8 cellular contexts compared by ENCODE assay signal in genomic region chr5:79416499-79416898, GRCh38.
DNase-seq lines count a peak whose midpoint lies in the region; ATAC-seq and TF ChIP-seq lines count a peak whose summit lies in the region.

No MANE protein-coding gene starts in this region.

- H4K91ac ChIP-seq in IMR-90 (ENCODE audit: insufficient read depth, low read depth, low read length): no peak overlapping the region

- no peak overlapping the region for H3K4ac ChIP-seq in IMR-90 (ENCODE audit: low read depth, low read length)

- no peak overlapping the region for H2BK5ac ChIP-seq in IMR-90 (ENCODE audit: low read depth, low read length, poor library complexity, severe bottlenecking)

- H3K36me3 ChIP-seq in IMR-90 (ENCODE audit: control insufficient read depth, insufficient read depth, low read length) (no peaks in the 10 kb centered on the region), heart left ventricle (no peaks in the 10 kb centered on the region)

- peak; percentile 53 for DNase-seq in GM13976 (ENCODE audit: low spot score)
- DNase-seq in IMR-90: peak; percentile 4
- peak in 3 of 5 donors; percentile 8 to 50 (median 27) for DNase-seq in heart left ventricle
- DNase-seq in RKO (ENCODE audit: low spot score): no peak
- DNase-seq in NCI-H128 (lab: John Stamatoyannopoulos, UW; ENCODE audit: unreplicated experiment): no peak
- DNase-seq in Kasumi-1 (lab: John Stamatoyannopoulos, UW): no peak
- DNase-seq in stimulated activated CD4-positive, alpha-beta T cell treated with anti-CD3 and anti-CD28 coated beads, Interleukin-1b, Interleukin-23, amount 100 ng/mL, for 48 hours: no peak

- CTCF ChIA-PET in IMR-90 (lab: Yijun Ruan, JAX): no interaction called here

- H3K18ac ChIP-seq in IMR-90 (ENCODE audit: low read depth, low read length): no peak overlapping the region

- 0 out of 2 replicates have a peak overlapping the region, but pooled peaks have one; percentile 41 for H3K14ac ChIP-seq in IMR-90 (replicated peaks; ENCODE audit: low read depth, low read length)

- WGBS in IMR-90 (ENCODE audit: extremely low coverage in 2 of 2, insufficient read length in 1 of 2), 2 experiments: no CpG with 5 or more reads among the region's 2 CpGs
- WGBS in heart left ventricle, 4 donors: 76 to 92% (median 87%) methylated on average over 2 of the region's 2 CpGs

- H3K9ac ChIP-seq in IMR-90 (ENCODE audit: low read depth, low read length): no peak overlapping the region

- peak overlapping the region; percentile 29; the same call in 1 of the 2 replicates for H3K4me2 ChIP-seq in IMR-90 (ENCODE audit: low read depth, low read length)

- intact Hi-C loops in IMR-90 (cut with micrococcal nuclease) (no loop called here), heart left ventricle (cut with DNase I) (no loop called here)

- ATAC-seq in GM21619 (IDR thresholded peaks at IDR 0.05; ENCODE audit: unreplicated experiment) (peak; percentile 97), IMR-90 (ENCODE audit: low read depth) (peak; percentile 24; the same call in 1 of the 2 replicates), heart left ventricle (peak in 3 of 4 donors; percentile 18 to 73 (median 64))

- no peaks in the 10 kb centered on the region for H3K9me3 ChIP-seq in IMR-90 (ENCODE audit: control insufficient read depth, insufficient read depth, low read length)
- H3K9me3 ChIP-seq in heart left ventricle: no peaks in the 10 kb centered on the region

- H3K79me1 ChIP-seq in IMR-90 (ENCODE audit: low read depth in 1 of 2, low read length in 2 of 2): no peaks in the 10 kb centered on the region

- no peak overlapping the region for H2BK20ac ChIP-seq in IMR-90 (ENCODE audit: low read depth, low read length)

- TF ChIP-seq CTCF in GM13976 (IDR thresholded peaks at IDR 0.05; ENCODE audit: borderline replicate concordance, control extremely low read depth, extremely low read depth, insufficient read depth, missing control alignments): no peak
- no peak for TF ChIP-seq CTCF in IMR-90 (conservative IDR thresholded peaks at IDR 0.05; ENCODE audit: low read depth, low read length)
- no peak for TF ChIP-seq CTCF in heart left ventricle (IDR thresholded peaks at IDR 0.05)

- H3K4me1 ChIP-seq in IMR-90 (ENCODE audit: control insufficient read depth, insufficient read depth, low read length) (peaks cover 2% of the 10 kb centered on the region; the same call in 1 of the 2 replicates), heart left ventricle (peaks cover 0 to 18% (median 0%) of the 10 kb centered on the region in 12 donors)

- no peak overlapping the region for H2AK9ac ChIP-seq in IMR-90 (replicated peaks; ENCODE audit: low read depth, low read length, poor library complexity)

- H3K4me3 ChIP-seq in IMR-90 (ENCODE audit: insufficient read depth, low read depth, low read length) (no peak overlapping the region), heart left ventricle (no peak overlapping the region)

- no peak overlapping the region for H4K5ac ChIP-seq in IMR-90 (ENCODE audit: low read depth, low read length)

- POLR2A ChIA-PET in IMR-90 (lab: Charles Lee; ENCODE audit: unreplicated experiment): no interaction called here

- no peak for TF ChIP-seq RAD21 in IMR-90 (IDR thresholded peaks at IDR 0.05; ENCODE audit: low read length)

- H3K9me1 ChIP-seq in IMR-90 (ENCODE audit: insufficient read depth, low read length): no peaks in the 10 kb centered on the region

- H3K27ac ChIP-seq in IMR-90 (ENCODE audit: insufficient read depth, low read length): no peak overlapping the region
- no peak overlapping the region for H3K27ac ChIP-seq in heart left ventricle

- H2AFZ ChIP-seq in IMR-90 (replicated peaks; ENCODE audit: low read length, poor library complexity): no peak overlapping the region

- H4K8ac ChIP-seq in IMR-90 (ENCODE audit: low read depth in 2 of 2, low read length in 2 of 2): no peak overlapping the region

- H3K27me3 ChIP-seq in IMR-90 (ENCODE audit: control insufficient read depth, insufficient read depth, low read length) (no peaks in the 10 kb centered on the region), heart left ventricle (no peaks in the 10 kb centered on the region)

- H3K56ac ChIP-seq in IMR-90 (ENCODE audit: extremely low read depth, insufficient read depth, low read length): no peak overlapping the region

- H2BK15ac ChIP-seq in IMR-90 (ENCODE audit: low read depth, low read length): no peak overlapping the region

- dilution Hi-C loops in IMR-90 (cut with HindIII; ENCODE audit: low sequenced_read_pairs, unreplicated experiment): no loop called here

- no peaks in the 10 kb centered on the region for H4K20me1 ChIP-seq in IMR-90 (ENCODE audit: insufficient read depth, low read length)

- H2AK5ac ChIP-seq in IMR-90 (ENCODE audit: low read depth, low read length): no peak overlapping the region

- no TSS peak for BruUV-seq in IMR-90 (replicated peaks; lab: Mats Ljungman, UMichigan)

- no peak for TF ChIP-seq POLR2A in IMR-90 (IDR thresholded peaks at IDR 0.05; ENCODE audit: low read depth, low read length)
- no peak for TF ChIP-seq POLR2A in heart left ventricle (IDR thresholded peaks at IDR 0.05)

- H2BK120ac ChIP-seq in IMR-90 (ENCODE audit: low read depth, low read length): no peak overlapping the region

- in situ Hi-C loops in GM13976 (cut with MboI; ENCODE audit: low sequenced_read_pairs, unreplicated experiment): no loop called here
- in situ Hi-C loops in IMR-90 (cut with MboI; ENCODE audit: low sequenced_read_pairs): no loop called here

- no peak overlapping the region for H3K23ac ChIP-seq in IMR-90 (ENCODE audit: low read depth, low read length)

TF ChIP-seq in IMR-90, 13 proteins besides CTCF, POLR2A, EP300 and RAD21:
- TF ChIP-seq CEBPB (IDR thresholded peaks at IDR 0.05; ENCODE audit: low read depth, low read length) (no peak), RFX5 (IDR thresholded peaks at IDR 0.05; ENCODE audit: low read depth, low read length) (no peak)

Comparison
In these comparisons a context has a peak if more than half of its experiments do, and no peak if none do; other contexts are left out.
1. DNase-seq: peak in GM13976 (single experiment), IMR-90 (single experiment) and heart left ventricle (3 of 5); none in RKO (single experiment), NCI-H128 (single experiment), Kasumi-1 (0 of 2) and stimulated activated CD4-positive, alpha-beta T cell treated with anti-CD3 and anti-CD28 coated beads, Interleukin-1b, Interleukin-23, amount 100 ng/mL, for 48 hours (single experiment).
2. ATAC-seq: peak in every context shown above with its lines; median percentile 97 in GM21619; 64 in heart left ventricle; 24 in IMR-90.